ENCODE assay signal across 16 cellular contexts in the genomic region with DNA sequence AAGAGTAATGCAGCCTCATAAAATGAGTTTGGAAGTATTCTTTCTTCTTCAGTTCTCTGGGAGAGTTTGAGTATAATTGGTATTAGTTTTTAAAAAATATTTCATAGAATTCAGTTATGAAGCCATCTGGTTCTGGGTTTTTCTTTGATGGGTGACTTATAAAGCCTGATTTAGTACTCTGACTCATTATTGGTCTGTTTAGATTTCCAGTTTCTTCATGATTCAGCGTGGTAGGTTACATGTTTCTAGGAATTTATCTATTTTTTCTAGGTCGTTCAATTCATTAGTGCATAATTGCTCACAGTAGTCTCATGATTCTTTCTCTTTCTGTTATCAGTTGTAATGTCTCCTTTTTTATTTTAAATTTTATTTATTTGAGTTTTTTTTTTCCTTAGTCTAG.
A peak's percentile ranks its signal among the peaks of the same experiment; 100 is the strongest.
DNase-seq lines count a peak whose midpoint lies in the region; ATAC-seq, FAIRE-seq and TF ChIP-seq lines count a peak whose summit lies in the region.
"Had no signal": no experiment of that assay in that cellular context is flagged by ENCODE, and none has a peak within 500 bp of the region (broad histone marks: within the 10 kb centered on the region; RNA-seq: fewer than 3 reads in every experiment).

No MANE protein-coding gene starts in this region.

- H3K4me3 ChIP-seq in BJ (ENCODE audit: low read depth, low read length): no peak overlapping the region
- H3K4me3 ChIP-seq in K562: no peak overlapping the region
- no peak overlapping the region for H3K4me3 ChIP-seq in kidney epithelial cell (ENCODE audit: low read depth, low read length)
- no peak overlapping the region for H3K4me3 ChIP-seq in endodermal cell (ENCODE audit: low read length)
- no peak overlapping the region for H3K4me3 ChIP-seq in lower lobe of right lung
- H3K4me3 ChIP-seq in OCI-LY7 (ENCODE audit: low read depth, low read length, poor library complexity, severe bottlenecking): no peak overlapping the region
- H3K4me3 ChIP-seq: adrenal gland had no signal

- no peak for TF ChIP-seq CTCF in BJ (IDR thresholded peaks at IDR 0.05; ENCODE audit: insufficient read depth, low read depth, low read length)
- TF ChIP-seq CTCF in K562 (IDR thresholded peaks at IDR 0.05 in 2 of 3, conservative IDR thresholded peaks at IDR 0.05 in 1 of 3; ENCODE audit: insufficient read depth in 2 of 3, low read depth in 1 of 3, low read length in 3 of 3): no peak
- TF ChIP-seq CTCF in kidney epithelial cell (IDR thresholded peaks at IDR 0.05; ENCODE audit: insufficient read depth, low read length, poor library complexity, severe bottlenecking): no peak
- TF ChIP-seq CTCF in endodermal cell (conservative IDR thresholded peaks at IDR 0.05): no peak
- TF ChIP-seq CTCF in lower lobe of right lung (IDR thresholded peaks at IDR 0.05): no peak
- TF ChIP-seq CTCF in OCI-LY7 (conservative IDR thresholded peaks at IDR 0.05; ENCODE audit: low read length): no peak

- 7% methylated on average over 2 of the region's 2 CpGs for WGBS in K562 (ENCODE audit: insufficient coverage, low coverage, missing lambda C conversion rate)
- WGBS in endodermal cell (ENCODE audit: insufficient coverage in 1 of 2, insufficient read length in 1 of 2), 2 experiments: 80 to 96% methylated on average over 1 to 2 of the region's 2 CpGs

- H3K9me3 Mint-ChIP-seq in endodermal cell: no peaks in the 10 kb centered on the region
- H3K9me3 Mint-ChIP-seq: CD8-positive, alpha-beta T cell had no signal

- H3K79me2 ChIP-seq in K562 (ENCODE audit: control insufficient read depth, insufficient read depth, low read length) (no peaks in the 10 kb centered on the region), OCI-LY7 (ENCODE audit: insufficient read depth, low read depth, low read length) (no peaks in the 10 kb centered on the region)

- H3K36me3 Mint-ChIP-seq in endodermal cell (ENCODE audit: low read depth): no peaks in the 10 kb centered on the region
- H3K36me3 Mint-ChIP-seq: CD8-positive, alpha-beta T cell had no signal

- in situ Hi-C loops in K562 (cut with MboI): no loop called here

- no peaks in the 10 kb centered on the region for H4K20me1 ChIP-seq in K562 (replicated peaks; ENCODE audit: control insufficient read depth, insufficient read depth, low read length)
- H4K20me1 ChIP-seq in OCI-LY7 (ENCODE audit: insufficient read depth, low read length): no peaks in the 10 kb centered on the region

- ATAC-seq in K562: no peak
- ATAC-seq in lower lobe of right lung: no peak
- ATAC-seq: CD8-positive, alpha-beta T cell; Right ventricle myocardium inferior had no signal

- no peaks in the 10 kb centered on the region for H3K9me2 ChIP-seq in OCI-LY7 (ENCODE audit: insufficient read depth, low read length)

- H3K9me1 ChIP-seq in K562 (ENCODE audit: control insufficient read depth, insufficient read depth, low read length): no peaks in the 10 kb centered on the region

- no peaks in the 10 kb centered on the region; a peak in 1 of 5 replicates for H3K4me1 ChIP-seq in K562 (replicated peaks in 1 of 2; ENCODE audit: control insufficient read depth in 2 of 2, insufficient read depth in 2 of 2, low read length in 2 of 2)
- no peaks in the 10 kb centered on the region for H3K4me1 ChIP-seq in endodermal cell (ENCODE audit: control insufficient read depth, insufficient read depth, low read length)
- no peaks in the 10 kb centered on the region for H3K4me1 ChIP-seq in lower lobe of right lung
- H3K4me1 ChIP-seq in OCI-LY7 (ENCODE audit: insufficient read depth, low read length, poor library complexity, severe bottlenecking): no peaks in the 10 kb centered on the region
- H3K4me1 ChIP-seq: adrenal gland had no signal

- no peak overlapping the region for H3K27ac ChIP-seq in K562 (ENCODE audit: extremely low read depth, low read depth, low read length)
- no peak overlapping the region for H3K27ac ChIP-seq in endodermal cell (ENCODE audit: low read depth, low read length)
- H3K27ac ChIP-seq in lower lobe of right lung: no peak overlapping the region
- H3K27ac ChIP-seq in OCI-LY7 (ENCODE audit: low read depth, low read length, poor library complexity, severe bottlenecking): no peak overlapping the region
- H3K27ac ChIP-seq: adrenal gland, HL-60 had no signal

- BruUV-seq in K562 (replicated peaks; lab: Mats Ljungman, UMichigan) (no TSS peak), OCI-LY7 (replicated peaks; lab: Mats Ljungman, UMichigan) (no TSS peak)

- no peaks in the 10 kb centered on the region for H3K4me1 Mint-ChIP-seq in endodermal cell

- H3K9me3 ChIP-seq in K562 (replicated peaks; ENCODE audit: control insufficient read depth, insufficient read depth, low read depth, low read length) (no peaks in the 10 kb centered on the region), endodermal cell (ENCODE audit: control insufficient read depth, low read length) (no peaks in the 10 kb centered on the region), lower lobe of right lung (no peaks in the 10 kb centered on the region), OCI-LY7 (ENCODE audit: low read length) (no peaks in the 10 kb centered on the region)
- H3K9me3 ChIP-seq: adrenal gland had no signal

- FAIRE-seq in K562 (lab: Jason Lieb, UNC): no peak

- CTCF ChIA-PET in BJ (lab: Yijun Ruan, JAX): no interaction called here
- CTCF ChIA-PET in K562 (lab: Yijun Ruan, JAX; ENCODE audit: low intra/inter-chr PET ratio): no interaction called here
- CTCF ChIA-PET in OCI-LY7 (lab: Charles Lee; ENCODE audit: unreplicated experiment): no interaction called here

- peak; percentile 19 for DNase-seq in BJ (ENCODE audit: low read depth)
- peak; percentile 57 for DNase-seq in HS-5 (ENCODE audit: low read depth)
- DNase-seq in K562 (ENCODE audit: extremely low read depth in 1 of 4, low spot score in 3 of 4): no peak
- DNase-seq in kidney epithelial cell (ENCODE audit: low read depth): peak; percentile 56
- DNase-seq in stimulated activated CD4-positive, alpha-beta T cell treated with anti-CD3 and anti-CD28 coated beads, Interleukin-2, amount 100 ng/mL, for 24 hours: no peak
- no peak for DNase-seq in endodermal cell
- no peak for DNase-seq in lower lobe of right lung
- DNase-seq in OCI-LY7 (ENCODE audit: low spot score): no peak
- DNase-seq: adrenal gland; CD8-positive, alpha-beta T cell; effector CD8-positive, alpha-beta T cell; NCI-H510A; posterior cingulate gyrus; stimulated activated naive CD4-positive, alpha-beta T cell had no signal

- no peak for TF ChIP-seq RAD21 in K562 (CRISPR knock-in tag; conservative IDR thresholded peaks at IDR 0.05 in 1 of 2, IDR thresholded peaks at IDR 0.05 in 1 of 2)

- H3K27ac Mint-ChIP-seq in endodermal cell: no peak overlapping the region
- H3K27ac Mint-ChIP-seq: CD8-positive, alpha-beta T cell had no signal

- H2AFZ ChIP-seq in K562 (ENCODE audit: low read depth, low read length) (peak overlapping the region; percentile 48), OCI-LY7 (ENCODE audit: low read length) (no peak overlapping the region)

- H3K9ac ChIP-seq in K562 (ENCODE audit: insufficient read depth in 1 of 2, low read depth in 2 of 2, low read length in 2 of 2): no peak overlapping the region
- H3K9ac ChIP-seq in endodermal cell (ENCODE audit: extremely low read depth, low read length, poor library complexity, severe bottlenecking): no peak overlapping the region

- H3K27me3 ChIP-seq in BJ (ENCODE audit: control insufficient read depth, insufficient read depth, low read length) (no peaks in the 10 kb centered on the region), K562 (ENCODE audit: control insufficient read depth in 2 of 2, insufficient read depth in 2 of 2, low read length in 2 of 2) (no peaks in the 10 kb centered on the region), kidney epithelial cell (ENCODE audit: control insufficient read depth, insufficient read depth, low read length) (no peaks in the 10 kb centered on the region), endodermal cell (ENCODE audit: control insufficient read depth, insufficient read depth, low read length, poor library complexity, severe bottlenecking) (no peaks in the 10 kb centered on the region), lower lobe of right lung (ENCODE audit: low read depth) (no peaks in the 10 kb centered on the region)
- H3K27me3 ChIP-seq: adrenal gland had no signal

- no peak overlapping the region for H3K4me3 Mint-ChIP-seq in endodermal cell
- H3K4me3 Mint-ChIP-seq: CD8-positive, alpha-beta T cell had no signal

- H3K27me3 Mint-ChIP-seq in endodermal cell (ENCODE audit: insufficient read depth): no peaks in the 10 kb centered on the region

- H3K36me3 ChIP-seq in BJ (ENCODE audit: control insufficient read depth, insufficient read depth, low read length): no peaks in the 10 kb centered on the region
- no peaks in the 10 kb centered on the region for H3K36me3 ChIP-seq in K562 (ENCODE audit: control insufficient read depth, insufficient read depth, low read length)
- H3K36me3 ChIP-seq in kidney epithelial cell (ENCODE audit: control insufficient read depth, insufficient read depth, low read length): no peaks in the 10 kb centered on the region
- H3K36me3 ChIP-seq in endodermal cell (ENCODE audit: control insufficient read depth, insufficient read depth, low read length): no peaks in the 10 kb centered on the region
- no peaks in the 10 kb centered on the region for H3K36me3 ChIP-seq in lower lobe of right lung
- no peaks in the 10 kb centered on the region for H3K36me3 ChIP-seq in OCI-LY7 (ENCODE audit: insufficient read depth, low read length)
- H3K36me3 ChIP-seq: adrenal gland had no signal

- intact Hi-C loops in K562 (cut with micrococcal nuclease): no loop called here
- intact Hi-C loops in lower lobe of right lung (cut with DNase I): no loop called here
- intact Hi-C loops in OCI-LY7 (cut with micrococcal nuclease; ENCODE audit: unreplicated experiment): no loop called here

- H3K4me2 ChIP-seq in K562 (ENCODE audit: insufficient read depth, low read length) (no peak overlapping the region), OCI-LY7 (ENCODE audit: low read length) (no peak overlapping the region)

- POLR2A ChIA-PET in BJ (lab: Charles Lee) (no interaction called here), K562 (lab: Yijun Ruan, JAX) (no interaction called here), OCI-LY7 (lab: Charles Lee) (interaction anchor here (0.6 kb wide), 1 partner anchor 237 kb away, joined by 3 read pairs; no protein-coding TSS in a partner anchor)

- no peak for TF ChIP-seq POLR2A in K562 (conservative IDR thresholded peaks at IDR 0.05)

- TF ChIP-seq EP300 in K562 (IDR thresholded peaks at IDR 0.05; ENCODE audit: low read length): no peak

TF ChIP-seq in K562, 482 proteins besides CTCF, POLR2A, EP300 and RAD21 (continues in another document):
- TF ChIP-seq LEF1 (IDR thresholded peaks at IDR 0.05) (no peak), ARID1B (IDR thresholded peaks at IDR 0.05) (peak; percentile 39; the same call in 1 of the 2 replicates), GATAD2A (IDR thresholded peaks at IDR 0.05) (no peak)

Comparison
In these comparisons a context has a peak if more than half of its experiments do, and no peak if none do; other contexts are left out.
1. DNase-seq: peak in BJ (single experiment), HS-5 (single experiment) and kidney epithelial cell (single experiment); none in K562 (0 of 4), stimulated activated CD4-positive, alpha-beta T cell treated with anti-CD3 and anti-CD28 coated beads, Interleukin-2, amount 100 ng/mL, for 24 hours (0 of 2), endodermal cell (single experiment), lower lobe of right lung (single experiment) and OCI-LY7 (single experiment).